19 cellular contexts compared by ENCODE assay signal in genomic region chr7:135799881-135800280, GRCh38. TPM values are rescaled to one million over a fixed set of nuclear protein-coding genes. Genes with fewer than 3 reads are reported as not detected.
"Had no signal": no experiment of that assay in that cellular context is flagged by ENCODE, and none has a peak within 500 bp of the region (broad histone marks: within the 10 kb centered on the region; RNA-seq: fewer than 3 reads in every experiment).

No MANE protein-coding gene starts in this region.

- H3K36me3 ChIP-seq: neutrophil, sigmoid colon had no signal

- H3K27me3 ChIP-seq: body of pancreas, foreskin keratinocyte, sigmoid colon had no signal

- H3K27ac ChIP-seq: body of pancreas, foreskin keratinocyte, neutrophil, parathyroid adenoma, sigmoid colon had no signal

- H3K9me3 ChIP-seq: body of pancreas, neutrophil, sigmoid colon had no signal

- H3K4me1 ChIP-seq: parathyroid adenoma had no signal

- H3K4me3 ChIP-seq: body of pancreas, sigmoid colon had no signal

- H3K79me2 ChIP-seq: parathyroid adenoma had no signal

- DNase-seq: activated B cell treated with CpG ODN at 0.5 μM for 24 hours; activated CD4-positive, alpha-beta T cell treated with anti-CD3 and anti-CD28 coated beads for 48 hours; activated CD8-positive, alpha-beta T cell treated with anti-CD3 and anti-CD28 coated beads for 36 hours; activated gamma-delta T cell; activated T-cell treated with anti-CD3 and anti-CD28 coated beads, Interleukin-2, amount 50 U/mL, for 72 hours; amygdala; body of pancreas; central memory CD4-positive, alpha-beta T cell; effector CD8-positive, alpha-beta T cell; foreskin keratinocyte; glutamatergic neuron; hypothalamus; mesenchymal stem cell; natural killer cell; sigmoid colon; stimulated activated CD4-positive, alpha-beta T cell treated with anti-CD3 and anti-CD28 coated beads, Interleukin-1b, Interleukin-23, amount 100 ng/mL, for 48 hours had no signal

- H3K9ac ChIP-seq: parathyroid adenoma had no signal

- ATAC-seq: activated CD8-positive, alpha-beta T cell treated with anti-CD3 and anti-CD28 coated beads for 36 hours; body of pancreas; foreskin keratinocyte; natural killer cell had no signal

- FAIRE-seq: TTC549 had no signal

RNA-seq across cellular contexts. Expression of gene FAM180A, which starts 51.3 kb away (rescaled TPM):
- total RNA-seq: activated B cell treated with CpG ODN at 0.5 μM for 24 hours; activated CD8-positive, alpha-beta T cell treated with anti-CD3 and anti-CD28 coated beads for 36 hours; activated T-cell treated with anti-CD3 and anti-CD28 coated beads, Interleukin-2, amount 50 U/mL, for 72 hours; natural killer cell had no signal
